15 cellular contexts compared by ENCODE assay signal in the genomic region with DNA sequence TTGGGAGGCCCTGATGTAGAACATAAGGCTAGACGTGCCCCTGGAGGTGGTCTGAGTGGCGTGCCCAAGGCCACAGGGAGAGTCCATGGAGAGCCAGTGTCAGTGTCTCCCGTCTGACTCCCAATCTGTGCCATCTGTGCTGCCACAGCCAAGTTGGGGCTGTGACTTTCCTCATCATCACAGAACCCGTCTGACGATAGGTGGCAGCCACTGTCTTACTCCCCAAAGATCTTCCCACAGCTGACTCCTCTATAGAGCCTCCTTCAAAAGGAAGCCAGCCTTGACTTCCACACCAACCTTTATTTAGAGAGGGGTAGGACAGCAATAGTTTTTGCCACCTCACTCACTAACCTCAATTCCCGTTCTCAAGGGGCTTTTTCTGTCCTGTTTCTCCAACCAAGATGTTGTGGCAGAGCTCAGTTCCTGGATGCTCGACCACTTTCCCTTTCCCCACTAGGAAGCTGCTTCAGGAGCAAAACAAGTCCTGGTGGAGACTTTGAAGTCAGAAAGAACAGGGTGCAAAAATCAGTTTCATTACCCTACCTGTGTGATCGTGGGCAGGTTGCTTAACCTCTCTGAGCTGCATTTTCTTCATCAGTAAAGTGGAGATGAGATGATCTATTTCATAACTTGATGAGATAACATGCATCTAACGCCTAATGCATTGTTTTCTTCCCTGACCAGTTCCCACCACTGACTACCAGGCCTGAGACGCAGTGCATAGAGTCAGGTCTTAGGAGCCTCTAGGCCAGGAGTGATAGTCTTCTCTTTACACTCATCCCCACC.
"Had no signal": no experiment of that assay in that cellular context is flagged by ENCODE, and none has a peak within 500 bp of the region (broad histone marks: within the 10 kb centered on the region; RNA-seq: fewer than 3 reads in every experiment).

No MANE protein-coding gene starts in this region.

- H3K4me1 ChIP-seq: right lobe of liver had no signal

- H3K4me3 ChIP-seq: ovary, right lobe of liver had no signal

- H3K27ac ChIP-seq: epithelial cell of prostate, ovary, right lobe of liver, VCaP had no signal

- DNase-seq: activated CD4-positive, alpha-beta T cell treated with anti-CD3 and anti-CD28 coated beads, Interleukin-2, amount 50 U/mL, for 1 hour; activated CD4-positive, CD25-positive, alpha-beta regulatory T cell treated with anti-CD3 and anti-CD28 coated beads, Interleukin-2, amount 50 U/mL, for 72 hours; activated effector memory CD4-positive, alpha-beta T cell treated with anti-CD3 and anti-CD28 coated beads, Interleukin-2, amount 50 U/mL, for 16 hours; activated T-cell treated with anti-CD3 and anti-CD28 coated beads, Interleukin-2, amount 50 U/mL, for 72 hours; foreskin fibroblast; mesendoderm; natural killer cell; ovary; right lobe of liver; stimulated activated CD4-positive, alpha-beta T cell treated with anti-CD3 and anti-CD28 coated beads, Interleukin-4, amount 100 ng/mL, for 4 hours; SW 1271; T-helper 2 cell had no signal

- H3K27me3 ChIP-seq: ovary, right lobe of liver had no signal

- ATAC-seq: activated T-cell treated with anti-CD3 and anti-CD28 coated beads, Interleukin-2, amount 50 U/mL, for 72 hours; natural killer cell; right lobe of liver; stimulated activated memory B cell treated with anti-CD40 and anti-IgM and Interleukin-4, amounts not matched to agents 10 μg/mL and 1 μg/mL and 100 μg/mL, for 72 hours had no signal

- H3K9me3 ChIP-seq: ovary, right lobe of liver had no signal

- H3K36me3 ChIP-seq: ovary, right lobe of liver had no signal
